Comparison of ENCODE assay signal across 3 cellular contexts in genomic region chr13:70014337-70014736, GRCh38.
"Had no signal": no experiment of that assay in that cellular context is flagged by ENCODE, and none has a peak within 500 bp of the region (broad histone marks: within the 10 kb centered on the region; RNA-seq: fewer than 3 reads in every experiment).

No MANE protein-coding gene starts in this region.

- H3K4me3 ChIP-seq: GM12878 had no signal

- DNase-seq: GDM1, GF-D8 had no signal
